ENCODE assay signal across 9 cellular contexts in genomic region chr19:1018932-1019615, GRCh38. TPM values are rescaled to one million over a fixed set of nuclear protein-coding genes. Genes with fewer than 3 reads are reported as not detected.
DNase-seq lines count a peak whose midpoint lies in the region; ATAC-seq and TF ChIP-seq lines count a peak whose summit lies in the region.
"Had no signal": no experiment of that assay in that cellular context is flagged by ENCODE, and none has a peak within 500 bp of the region (broad histone marks: within the 10 kb centered on the region; RNA-seq: fewer than 3 reads in every experiment).

No MANE protein-coding gene starts in this region.

- no peak for DNase-seq in activated CD4-positive, alpha-beta T cell treated with anti-CD3 and anti-CD28 coated beads, Interleukin-2, amount 10 ng/mL, durations not matched to agents 7 days and 5 days
- no peak for DNase-seq in activated CD4-positive, alpha-beta T cell treated with anti-CD3 and anti-CD28 coated beads, Interleukin-2, amount 50 U/mL, for 48 hours
- no peak for DNase-seq in kidney epithelial cell (ENCODE audit: low read depth)
- no peak for DNase-seq in thoracic aorta (ENCODE audit: low spot score)
- DNase-seq in GOT3 (lab: John Stamatoyannopoulos, UW) = no peak
- no peak for DNase-seq in NCI-H1436 treated with DMSO at 0.1 percent for 48 hours (lab: John Stamatoyannopoulos, UW)
- DNase-seq in NCI-H187 treated with DMSO at 0.1 percent for 48 hours (lab: John Stamatoyannopoulos, UW) = no peak

- H3K4me3 ChIP-seq in kidney epithelial cell (ENCODE audit: low read depth, low read length) (peak overlapping the region; percentile 80), thoracic aorta (peak overlapping the region; percentile 84)

- peaks cover 4% of the 10 kb centered on the region for H3K36me3 Mint-ChIP-seq in activated CD4-positive, alpha-beta T cell treated with anti-CD3 and anti-CD28 coated beads, Interleukin-2, amount 10 ng/mL, durations not matched to agents 7 days and 5 days (ENCODE audit: low read depth)
- H3K36me3 Mint-ChIP-seq in activated naive CD8-positive, alpha-beta T cell = no peaks in the 10 kb centered on the region

- H3K9me3 ChIP-seq in thoracic aorta = no peaks in the 10 kb centered on the region

- H3K9me3 Mint-ChIP-seq in activated CD4-positive, alpha-beta T cell treated with anti-CD3 and anti-CD28 coated beads, Interleukin-2, amount 10 ng/mL, durations not matched to agents 7 days and 5 days = no peaks in the 10 kb centered on the region
- no peaks in the 10 kb centered on the region for H3K9me3 Mint-ChIP-seq in activated naive CD8-positive, alpha-beta T cell (ENCODE audit: low read depth)

- H3K4me1 Mint-ChIP-seq in activated CD4-positive, alpha-beta T cell treated with anti-CD3 and anti-CD28 coated beads, Interleukin-2, amount 10 ng/mL, durations not matched to agents 7 days and 5 days = peaks cover 35% of the 10 kb centered on the region
- H3K4me1 Mint-ChIP-seq in activated naive CD8-positive, alpha-beta T cell (ENCODE audit: low read depth) = peaks cover 37% of the 10 kb centered on the region

- peak overlapping the region; percentile 96 for H3K4me3 Mint-ChIP-seq in activated CD4-positive, alpha-beta T cell treated with anti-CD3 and anti-CD28 coated beads, Interleukin-2, amount 10 ng/mL, durations not matched to agents 7 days and 5 days
- peak overlapping the region; percentile 93 for H3K4me3 Mint-ChIP-seq in activated naive CD8-positive, alpha-beta T cell

- H3K27me3 ChIP-seq in kidney epithelial cell (ENCODE audit: control insufficient read depth, insufficient read depth, low read length) (no peaks in the 10 kb centered on the region), thoracic aorta (replicated peaks; ENCODE audit: insufficient read depth) (no peaks in the 10 kb centered on the region)

- peaks cover 55 to 65% of the 10 kb centered on the region in 2 donors for H3K4me1 ChIP-seq in thoracic aorta (ENCODE audit: control insufficient read depth in 1 of 2, low read depth in 2 of 2)

- POLR2A ChIA-PET in activated CD4-positive, alpha-beta T cell treated with anti-CD3 and anti-CD28 coated beads, Interleukin-2, amount 10 ng/mL, durations not matched to agents 7 days and 5 days (lab: Charles Lee) = no interaction called here

- CTCF ChIA-PET in activated CD4-positive, alpha-beta T cell treated with anti-CD3 and anti-CD28 coated beads, Interleukin-2, amount 10 ng/mL, durations not matched to agents 7 days and 5 days (lab: Charles Lee) = interaction anchor here (0.6 to 1.9 kb wide), 4 partner anchors 46 to 1122 kb away, joined by 3 to 4 read pairs (median 4); no protein-coding TSS in a partner anchor

- H3K36me3 ChIP-seq in kidney epithelial cell (ENCODE audit: control insufficient read depth, insufficient read depth, low read length) (no peaks in the 10 kb centered on the region), thoracic aorta (peaks cover 5% of the 10 kb centered on the region)

- no peak overlapping the region for H3K27ac ChIP-seq in thoracic aorta

- TF ChIP-seq CTCF in kidney epithelial cell (IDR thresholded peaks at IDR 0.05; ENCODE audit: insufficient read depth, low read length, poor library complexity, severe bottlenecking) (no peak), thoracic aorta (IDR thresholded peaks at IDR 0.05) (no peak)

- no peak for ATAC-seq in thoracic aorta (ENCODE audit: insufficient number of reproducible peaks, low FRiP score, low read depth)

- H3K27ac Mint-ChIP-seq in activated CD4-positive, alpha-beta T cell treated with anti-CD3 and anti-CD28 coated beads, Interleukin-2, amount 10 ng/mL, durations not matched to agents 7 days and 5 days = peak overlapping the region; percentile 72
- peak overlapping the region; percentile 61 for H3K27ac Mint-ChIP-seq in activated naive CD8-positive, alpha-beta T cell

- no peaks in the 10 kb centered on the region for H3K27me3 Mint-ChIP-seq in activated CD4-positive, alpha-beta T cell treated with anti-CD3 and anti-CD28 coated beads, Interleukin-2, amount 10 ng/mL, durations not matched to agents 7 days and 5 days
- H3K27me3 Mint-ChIP-seq in activated naive CD8-positive, alpha-beta T cell = no peaks in the 10 kb centered on the region

RNA-seq across cellular contexts. Expression of gene TMEM259, which starts 1.8 kb away (rescaled TPM):
- 100 to 1,000 TPM; 183 to 195 TPM for total RNA-seq in activated CD4-positive, alpha-beta T cell treated with anti-CD3 and anti-CD28 coated beads, Interleukin-2, amount 10 ng/mL, durations not matched to agents 7 days and 5 days
- 204 and 221 TPM in 2 replicates for total RNA-seq in kidney epithelial cell
- 100 to 1,000 TPM; 183 to 267 TPM for total RNA-seq in thoracic aorta

RNA-seq across cellular contexts. Expression of gene RNU6-2, which starts 2.2 kb away (rescaled TPM):
- total RNA-seq in activated CD4-positive, alpha-beta T cell treated with anti-CD3 and anti-CD28 coated beads, Interleukin-2, amount 10 ng/mL, durations not matched to agents 7 days and 5 days = not detected
- total RNA-seq in kidney epithelial cell (not detected in 2 replicates), thoracic aorta (not detected)
- total RNA-seq: glomerular endothelial cell had no signal

RNA-seq across cellular contexts. Expression of gene CNN2, which starts 7.3 kb away (rescaled TPM):
- 100 to 1,000 TPM; 558 to 580 TPM for total RNA-seq in activated CD4-positive, alpha-beta T cell treated with anti-CD3 and anti-CD28 coated beads, Interleukin-2, amount 10 ng/mL, durations not matched to agents 7 days and 5 days
- total RNA-seq in kidney epithelial cell = 285 and 314 TPM in 2 replicates
- total RNA-seq in thoracic aorta = 100 to 1,000 TPM in 1 of 2 donors, 10 to 100 TPM in 1; 96.9 to 193 TPM

RNA-seq across cellular contexts. Expression of gene GRIN3B, which starts 18.9 kb away (rescaled TPM):
- not detected for total RNA-seq in activated CD4-positive, alpha-beta T cell treated with anti-CD3 and anti-CD28 coated beads, Interleukin-2, amount 10 ng/mL, durations not matched to agents 7 days and 5 days
- 0.08 and 1.6 TPM in 2 replicates for total RNA-seq in kidney epithelial cell
- total RNA-seq in thoracic aorta = under 1 TPM in 1 of 2 donors, not detected in 1; 0.14 TPM

RNA-seq across cellular contexts. Expression of gene ABCA7, which starts 20.8 kb away (rescaled TPM):
- 10 to 100 TPM; 75.9 to 87.5 TPM for total RNA-seq in activated CD4-positive, alpha-beta T cell treated with anti-CD3 and anti-CD28 coated beads, Interleukin-2, amount 10 ng/mL, durations not matched to agents 7 days and 5 days
- total RNA-seq in kidney epithelial cell = 16.4 and 17.0 TPM in 2 replicates
- 1 to 10 TPM; 6.0 to 7.0 TPM for total RNA-seq in thoracic aorta
